ENCODE assay signal across 8 cellular contexts in the genomic region with DNA sequence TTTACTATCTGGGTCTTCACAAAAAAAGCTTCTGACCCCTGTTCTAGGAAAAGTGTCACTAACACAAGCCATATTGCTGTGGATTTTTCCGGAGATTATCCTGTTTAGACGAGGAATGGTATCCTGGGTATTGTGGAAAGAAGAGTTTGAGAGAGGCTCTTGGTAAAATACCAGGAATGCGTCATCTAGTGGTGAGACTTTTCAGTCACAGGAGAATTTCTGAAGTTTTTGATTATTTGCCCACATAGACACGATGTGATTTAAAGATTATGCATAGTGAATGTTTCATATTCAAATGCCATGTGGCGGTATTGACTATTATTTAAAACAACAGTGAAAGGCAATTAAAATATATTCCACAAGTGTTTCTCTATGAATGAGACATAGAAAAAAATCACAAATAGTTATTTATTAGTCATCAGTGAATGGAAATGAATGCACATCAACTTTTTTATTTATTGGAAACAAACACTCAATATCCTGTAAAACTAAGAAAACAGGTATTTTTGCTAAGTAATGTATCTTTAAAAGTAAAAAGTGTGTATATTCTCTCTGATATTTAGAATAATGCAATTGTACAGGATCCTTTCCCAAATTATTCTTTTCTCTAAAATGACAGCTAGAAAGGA. TPM values are rescaled to one million over a fixed set of nuclear protein-coding genes. Genes with fewer than 3 reads are reported as not detected.
DNase-seq lines count a peak whose midpoint lies in the region; ATAC-seq, FAIRE-seq and TF ChIP-seq lines count a peak whose summit lies in the region.

No MANE protein-coding gene starts in this region.

- H3K27ac ChIP-seq in gastroesophageal sphincter (no peak overlapping the region), stomach (peak overlapping the region in 1 of 5 donors; percentile 5)
- H3K27ac ChIP-seq in CD4-positive, alpha-beta T cell (ENCODE audit: low read depth, low read length): no peak overlapping the region

- CTCF ChIA-PET in CD4-positive, alpha-beta T cell (lab: Charles Lee): no interaction called here

- H3K27me3 ChIP-seq in H7 (ENCODE audit: control insufficient read depth, insufficient read depth, low read length): no peaks in the 10 kb centered on the region
- peaks cover 48% of the 10 kb centered on the region for H3K27me3 ChIP-seq in gastroesophageal sphincter
- peaks cover 0 to 29% (median 8%) of the 10 kb centered on the region in 3 donors for H3K27me3 ChIP-seq in stomach
- H3K27me3 ChIP-seq in CD4-positive, alpha-beta T cell (ENCODE audit: control insufficient read depth, insufficient read depth, low read length): peaks cover 17% of the 10 kb centered on the region

- FAIRE-seq in RCC 7860 (lab: Jason Lieb, UNC): peak; percentile 76

- TF ChIP-seq CTCF in gastroesophageal sphincter (IDR thresholded peaks at IDR 0.05): peak; percentile 11 to 56 (median 44)
- peak in 4 of 7 experiments; percentile 34 to 64 (median 47) for TF ChIP-seq CTCF in stomach (IDR thresholded peaks at IDR 0.05)
- TF ChIP-seq CTCF in CD4-positive, alpha-beta T cell (IDR thresholded peaks at IDR 0.05): no peak

- no peaks in the 10 kb centered on the region for H3K4me1 Mint-ChIP-seq in CD4-positive, alpha-beta T cell (ENCODE audit: low read depth)

- no peaks in the 10 kb centered on the region for H3K36me3 ChIP-seq in H7 (replicated peaks; ENCODE audit: control insufficient read depth, insufficient read depth, low read length)
- H3K36me3 ChIP-seq in gastroesophageal sphincter: no peaks in the 10 kb centered on the region
- no peaks in the 10 kb centered on the region for H3K36me3 ChIP-seq in stomach

- H3K4me1 ChIP-seq in gastroesophageal sphincter (peaks cover 0 to 7% (median 0%) of the 10 kb centered on the region in 3 donors), stomach (no peaks in the 10 kb centered on the region)

- TF ChIP-seq EP300 in gastroesophageal sphincter (IDR thresholded peaks at IDR 0.05) (no peak), stomach (IDR thresholded peaks at IDR 0.05) (no peak)

- no peak overlapping the region for H3K27ac Mint-ChIP-seq in CD4-positive, alpha-beta T cell

- DNase-seq in H7 (peak; percentile 40), RCC 7860 (ENCODE audit: low spot score) (peak; percentile 39), stomach (no peak), T-helper 9 cell (no peak), NCI-H2196 (lab: John Stamatoyannopoulos, UW; ENCODE audit: unreplicated experiment) (no peak)
- no peak for DNase-seq in activated CD4-positive, CD25-positive, alpha-beta regulatory T cell treated with anti-CD3 and anti-CD28 coated beads, Interleukin-2, amount 50 U/mL, for 72 hours
- no peak for DNase-seq in CD4-positive, alpha-beta T cell

- H3K4me3 Mint-ChIP-seq in CD4-positive, alpha-beta T cell: no peak overlapping the region

- no peak for ATAC-seq in gastroesophageal sphincter
- no peak for ATAC-seq in CD4-positive, alpha-beta T cell (ENCODE audit: poor library complexity)

- H3K9me3 Mint-ChIP-seq in CD4-positive, alpha-beta T cell: no peaks in the 10 kb centered on the region

- 17 to 22% methylated on average over 5 of the region's 5 CpGs for WGBS in gastroesophageal sphincter (ENCODE audit: low coverage in 1 of 2), 2 donors
- 17 to 22% (median 20%) methylated on average over 5 of the region's 5 CpGs for WGBS in stomach, 5 donors

- POLR2A ChIA-PET in CD4-positive, alpha-beta T cell (lab: Charles Lee): no interaction called here

- TF ChIP-seq POLR2A in gastroesophageal sphincter (IDR thresholded peaks at IDR 0.05) (no peak), stomach (IDR thresholded peaks at IDR 0.05) (no peak)

- intact Hi-C loops in stomach (cut with DNase I; ENCODE audit: low total_unique reads): no loop called here
- intact Hi-C loops in CD4-positive, alpha-beta T cell (cut with DNase I, micrococcal nuclease): loop anchor here in 1 of 2 experiments (2.0 kb wide), 1 partner anchor 171 kb away; no protein-coding TSS in a partner anchor

- no peaks in the 10 kb centered on the region for H3K36me3 Mint-ChIP-seq in CD4-positive, alpha-beta T cell (ENCODE audit: low read depth)

- peaks cover 39% of the 10 kb centered on the region for H3K27me3 Mint-ChIP-seq in CD4-positive, alpha-beta T cell

- H3K9me3 ChIP-seq in gastroesophageal sphincter: no peaks in the 10 kb centered on the region
- no peaks in the 10 kb centered on the region for H3K9me3 ChIP-seq in stomach
- no peaks in the 10 kb centered on the region for H3K9me3 ChIP-seq in CD4-positive, alpha-beta T cell (ENCODE audit: control insufficient read depth, low read length)

- H3K4me3 ChIP-seq in H7 (ENCODE audit: insufficient read depth, low read depth, low read length) (no peak overlapping the region), gastroesophageal sphincter (no peak overlapping the region), stomach (no peak overlapping the region)

RNA-seq across cellular contexts. Expression of a gene that starts 7.8 kb away (rescaled TPM):
- not detected in 2 replicates for total RNA-seq in H7 (2014; rRNA removed; shearing (Covaris generic))
- total RNA-seq in gastroesophageal sphincter: not detected
- total RNA-seq in stomach: not detected
- polyA plus RNA-seq in stomach: not detected
- not detected for total RNA-seq in CD4-positive, alpha-beta T cell

RNA-seq across cellular contexts. Expression of a gene that starts 9.6 kb away (rescaled TPM):
- total RNA-seq in H7 (2014; rRNA removed; shearing (Covaris generic)): not detected in 2 replicates
- not detected for total RNA-seq in gastroesophageal sphincter
- not detected for total RNA-seq in stomach
- not detected for polyA plus RNA-seq in stomach
- not detected for total RNA-seq in CD4-positive, alpha-beta T cell

RNA-seq across cellular contexts. Expression of a gene that starts 19.9 kb away (rescaled TPM):
- total RNA-seq in H7 (2014; rRNA removed; shearing (Covaris generic)): not detected in 2 replicates
- not detected for total RNA-seq in gastroesophageal sphincter
- total RNA-seq in stomach: not detected
- polyA plus RNA-seq in stomach: not detected
- not detected for total RNA-seq in CD4-positive, alpha-beta T cell

RNA-seq across cellular contexts. Expression of a gene that starts 30.5 kb away (rescaled TPM):
- 2.4 and 5.4 TPM in 2 replicates for total RNA-seq in H7 (2014; rRNA removed; shearing (Covaris generic))
- total RNA-seq in gastroesophageal sphincter: 10 to 100 TPM in 3 of 4 donors, 1 to 10 TPM in 1; 5.1 to 14.3 (median 10.6) TPM
- 10 to 100 TPM in 1 of 5 donors, 1 to 10 TPM in 3, under 1 TPM in 1; 0.58 to 25.4 (median 2.9) TPM for total RNA-seq in stomach
- polyA plus RNA-seq in stomach: 10 to 100 TPM; 46.1 to 49.0 (median 47.7) TPM
- 10 to 100 TPM; 32.2 to 37.1 TPM for total RNA-seq in CD4-positive, alpha-beta T cell

RNA-seq across cellular contexts. Expression of a gene that starts 36.8 kb away (rescaled TPM):
- total RNA-seq in H7 (2014; rRNA removed; shearing (Covaris generic)): not detected in 2 replicates
- total RNA-seq in gastroesophageal sphincter (not detected), stomach (not detected)
- not detected for polyA plus RNA-seq in stomach
- not detected for total RNA-seq in CD4-positive, alpha-beta T cell

Comparison
In these comparisons a context has a peak if more than half of its experiments do, and no peak if none do; other contexts are left out.
1. DNase-seq: peak in H7 (single experiment) and RCC 7860 (single experiment); none in stomach (single experiment), activated CD4-positive, CD25-positive, alpha-beta regulatory T cell treated with anti-CD3 and anti-CD28 coated beads, Interleukin-2, amount 50 U/mL, for 72 hours (single experiment), CD4-positive, alpha-beta T cell (0 of 10), T-helper 9 cell (single experiment) and NCI-H2196 (single experiment).